ENCODE assay signal across 18 cellular contexts in genomic region chr13:50580684-50581305, GRCh38.
A peak's percentile ranks its signal among the peaks of the same experiment; 100 is the strongest.
DNase-seq lines count a peak whose midpoint lies in the region; ATAC-seq and TF ChIP-seq lines count a peak whose summit lies in the region.
"Had no signal": no experiment of that assay in that cellular context is flagged by ENCODE, and none has a peak within 500 bp of the region (broad histone marks: within the 10 kb centered on the region; RNA-seq: fewer than 3 reads in every experiment).

No MANE protein-coding gene starts in this region.

- H3K4me3 Mint-ChIP-seq in activated T-helper 17 cell treated with anti-CD3 and anti-CD28 coated beads, Interleukin-2, amount 50 U/mL, for 72 hours: no peak overlapping the region
- no peak overlapping the region for H3K4me3 Mint-ChIP-seq in activated naive CD4-positive, alpha-beta T cell treated with anti-CD3 and anti-CD28 coated beads for 36 hours
- H3K4me3 Mint-ChIP-seq: activated CD4-positive, alpha-beta T cell treated with anti-CD3 and anti-CD28 coated beads for 36 hours; activated naive CD8-positive, alpha-beta T cell; CD14-positive monocyte had no signal

- no peaks in the 10 kb centered on the region for H4K20me1 ChIP-seq in fibroblast of lung (ENCODE audit: control insufficient read depth, extremely low read depth, insufficient read depth, low read length)
- H4K20me1 ChIP-seq in osteoblast (ENCODE audit: insufficient read depth, low read length): no peaks in the 10 kb centered on the region

- CTCF ChIA-PET in activated naive CD4-positive, alpha-beta T cell treated with anti-CD3 and anti-CD28 coated beads for 36 hours (lab: Charles Lee): interaction anchor here (1.1 kb wide), 1 partner anchor 605 kb away, joined by 3 read pairs; no protein-coding TSS in a partner anchor

- intact Hi-C loops in activated naive CD4-positive, alpha-beta T cell treated with anti-CD3 and anti-CD28 coated beads for 36 hours (cut with micrococcal nuclease): no loop called here

- no peaks in the 10 kb centered on the region for H3K36me3 ChIP-seq in fibroblast of lung (ENCODE audit: control insufficient read depth, insufficient read depth, low read length)
- no peaks in the 10 kb centered on the region for H3K36me3 ChIP-seq in osteoblast (ENCODE audit: insufficient read depth, low read length)
- H3K36me3 ChIP-seq: gastrocnemius medialis, tibial artery had no signal

- H3K4me1 ChIP-seq in fibroblast of lung (ENCODE audit: control insufficient read depth, extremely low read depth, insufficient read depth, low read length) (no peaks in the 10 kb centered on the region), osteoblast (ENCODE audit: insufficient read depth, low read length) (peaks cover 17% of the 10 kb centered on the region)

- no peak overlapping the region for H3K27ac Mint-ChIP-seq in activated T-helper 17 cell treated with anti-CD3 and anti-CD28 coated beads, Interleukin-2, amount 50 U/mL, for 72 hours
- no peak overlapping the region for H3K27ac Mint-ChIP-seq in activated naive CD4-positive, alpha-beta T cell treated with anti-CD3 and anti-CD28 coated beads for 36 hours
- H3K27ac Mint-ChIP-seq: activated CD4-positive, alpha-beta T cell treated with anti-CD3 and anti-CD28 coated beads for 36 hours; activated naive CD8-positive, alpha-beta T cell; CD14-positive monocyte had no signal

- no peaks in the 10 kb centered on the region for H3K4me1 Mint-ChIP-seq in activated T-helper 17 cell treated with anti-CD3 and anti-CD28 coated beads, Interleukin-2, amount 50 U/mL, for 72 hours
- no peaks in the 10 kb centered on the region for H3K4me1 Mint-ChIP-seq in activated naive CD4-positive, alpha-beta T cell treated with anti-CD3 and anti-CD28 coated beads for 36 hours (ENCODE audit: low read depth)
- H3K4me1 Mint-ChIP-seq: CD14-positive monocyte had no signal

- H3K36me3 Mint-ChIP-seq in activated T-helper 17 cell treated with anti-CD3 and anti-CD28 coated beads, Interleukin-2, amount 50 U/mL, for 72 hours (ENCODE audit: low read depth): no peaks in the 10 kb centered on the region
- no peaks in the 10 kb centered on the region for H3K36me3 Mint-ChIP-seq in activated naive CD4-positive, alpha-beta T cell treated with anti-CD3 and anti-CD28 coated beads for 36 hours (ENCODE audit: low read depth)
- H3K36me3 Mint-ChIP-seq: activated naive CD8-positive, alpha-beta T cell; CD14-positive monocyte had no signal

- H3K27ac ChIP-seq in fibroblast of lung (ENCODE audit: insufficient read depth, low read length): no peak overlapping the region
- H3K27ac ChIP-seq in osteoblast (ENCODE audit: low read depth, low read length): peak overlapping the region; percentile 57
- H3K27ac ChIP-seq: gastrocnemius medialis, tibial artery had no signal

- H3K9me3 ChIP-seq in fibroblast of lung (ENCODE audit: control insufficient read depth, insufficient read depth, low read depth, low read length) (no peaks in the 10 kb centered on the region), osteoblast (ENCODE audit: low read depth, low read length) (no peaks in the 10 kb centered on the region)
- H3K9me3 ChIP-seq: gastrocnemius medialis, tibial artery had no signal

- H3K79me2 ChIP-seq in fibroblast of lung (ENCODE audit: control insufficient read depth, insufficient read depth, low read length) (no peaks in the 10 kb centered on the region), osteoblast (ENCODE audit: insufficient read depth, low read length) (no peaks in the 10 kb centered on the region)

- TF ChIP-seq CTCF in fibroblast of lung (conservative IDR thresholded peaks at IDR 0.05 in 1 of 2, IDR thresholded peaks at IDR 0.05 in 1 of 2; ENCODE audit: low read depth in 1 of 2, low read length in 2 of 2) (peak; percentile 21 to 35), osteoblast (IDR thresholded peaks at IDR 0.05; ENCODE audit: extremely low read depth, low read depth, low read length) (peak; percentile 57)

- no peaks in the 10 kb centered on the region for H3K27me3 ChIP-seq in fibroblast of lung (ENCODE audit: control insufficient read depth, insufficient read depth, low read length)
- no peaks in the 10 kb centered on the region for H3K27me3 ChIP-seq in osteoblast (ENCODE audit: insufficient read depth, low read length)
- H3K27me3 ChIP-seq: gastrocnemius medialis, tibial artery had no signal

- ATAC-seq in activated T-helper 17 cell treated with anti-CD3 and anti-CD28 coated beads, Interleukin-2, amount 50 U/mL, for 72 hours (replicated peaks): peak; percentile 65
- ATAC-seq: activated CD4-positive, alpha-beta T cell treated with anti-CD3 and anti-CD28 coated beads for 36 hours; gastrocnemius medialis had no signal

- H3K4me2 ChIP-seq in fibroblast of lung (ENCODE audit: extremely low read depth, insufficient read depth, low read length): no peak overlapping the region
- peak overlapping the region; percentile 40 for H3K4me2 ChIP-seq in osteoblast (ENCODE audit: insufficient read depth, low read length)

- no peak overlapping the region for H3K9ac ChIP-seq in fibroblast of lung (ENCODE audit: insufficient read depth, low read length)

- H3K4me3 ChIP-seq in fibroblast of lung (replicated peaks in 1 of 4; ENCODE audit: control extremely low read depth in 1 of 4, insufficient read depth in 1 of 4, low read depth in 3 of 4, low read length in 4 of 4) (no peak overlapping the region), osteoblast (ENCODE audit: insufficient read depth, low read length) (no peak overlapping the region)
- H3K4me3 ChIP-seq: gastrocnemius medialis, tibial artery had no signal

- H3K27me3 Mint-ChIP-seq in activated T-helper 17 cell treated with anti-CD3 and anti-CD28 coated beads, Interleukin-2, amount 50 U/mL, for 72 hours: no peaks in the 10 kb centered on the region
- peaks cover 3% of the 10 kb centered on the region for H3K27me3 Mint-ChIP-seq in activated naive CD4-positive, alpha-beta T cell treated with anti-CD3 and anti-CD28 coated beads for 36 hours (ENCODE audit: low read depth)
- H3K27me3 Mint-ChIP-seq: activated CD4-positive, alpha-beta T cell treated with anti-CD3 and anti-CD28 coated beads for 36 hours; activated naive CD8-positive, alpha-beta T cell had no signal

- H2AFZ ChIP-seq in fibroblast of lung (ENCODE audit: low read length) (no peak overlapping the region), osteoblast (ENCODE audit: low read length) (no peak overlapping the region)

- peak; percentile 35 for DNase-seq in GM03348 (ENCODE audit: low spot score)
- DNase-seq in fibroblast of lung (ENCODE audit: low read depth in 2 of 2): peak; percentile 81 to 98
- DNase-seq in osteoblast (ENCODE audit: insufficient read length, low spot score, missing footprints): no peak
- no peak for DNase-seq in GOT3 (lab: John Stamatoyannopoulos, UW)
- DNase-seq in activated gamma-delta T cell (lab: John Stamatoyannopoulos, UW): no peak
- no peak for DNase-seq in globus pallidus (ENCODE audit: low spot score)
- no peak for DNase-seq in activated naive CD4-positive, alpha-beta T cell treated with anti-CD3 and anti-CD28 coated beads for 36 hours
- DNase-seq: activated CD4-positive, alpha-beta T cell treated with anti-CD3 and anti-CD28 coated beads for 36 hours; DMS79; gastrocnemius medialis; NCI-H187 treated with DMSO at 0.1 percent for 48 hours; NCI-H774; RPMI8226; T-helper 2 cell; tibial artery had no signal

- no peaks in the 10 kb centered on the region for H3K9me3 Mint-ChIP-seq in activated T-helper 17 cell treated with anti-CD3 and anti-CD28 coated beads, Interleukin-2, amount 50 U/mL, for 72 hours
- H3K9me3 Mint-ChIP-seq in activated naive CD4-positive, alpha-beta T cell treated with anti-CD3 and anti-CD28 coated beads for 36 hours: no peaks in the 10 kb centered on the region

Comparison
In these comparisons a context has a peak if more than half of its experiments do, and no peak if none do; other contexts are left out.
1. DNase-seq: peak in GM03348 (single experiment) and fibroblast of lung (2 of 2); none in osteoblast (single experiment), GOT3 (single experiment), activated gamma-delta T cell (single experiment), globus pallidus (single experiment) and activated naive CD4-positive, alpha-beta T cell treated with anti-CD3 and anti-CD28 coated beads for 36 hours (single experiment).